ENCODE assay signal across 3 cellular contexts in the genomic region with DNA sequence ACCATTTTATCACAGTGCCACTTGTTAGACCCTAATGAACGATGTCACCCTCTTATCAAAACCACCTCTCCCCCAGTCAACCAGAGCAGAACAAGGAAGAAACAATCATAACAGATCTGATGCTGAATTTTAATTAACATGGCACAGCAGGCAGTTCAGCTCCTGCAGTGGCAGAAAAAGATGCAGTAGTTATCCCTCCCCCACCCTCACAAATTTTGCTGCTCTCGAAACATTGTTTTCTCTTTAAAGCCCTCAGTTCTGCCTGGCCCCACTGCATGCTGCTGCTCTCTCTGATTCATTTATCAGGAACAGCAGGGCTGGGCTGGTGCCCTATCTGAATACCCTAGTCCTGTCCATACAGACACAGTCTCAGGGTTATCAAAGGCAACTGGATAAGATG.
TF ChIP-seq lines count a peak whose summit lies in the region.

No MANE protein-coding gene starts in this region.

TF ChIP-seq in GM23338, 12 proteins besides CTCF, POLR2A, EP300 and RAD21 (continues in another document):
- TF ChIP-seq ZNF114 (CRISPR knock-in tag; IDR thresholded peaks at IDR 0.05) (no peak), NANOG (IDR thresholded peaks at IDR 0.05; ENCODE audit: borderline replicate concordance) (no peak), CREB1 (CRISPR knock-in tag; IDR thresholded peaks at IDR 0.05; ENCODE audit: low read depth) (no peak), EZH2phosphoT487 (IDR thresholded peaks at IDR 0.05; ENCODE audit: unreplicated experiment) (no peak), STAT1 (IDR thresholded peaks at IDR 0.05; ENCODE audit: unreplicated experiment) (no peak), POLR2AphosphoS5 (IDR thresholded peaks at IDR 0.05; ENCODE audit: low read depth) (no peak), ZNF331 (CRISPR knock-in tag; IDR thresholded peaks at IDR 0.05; ENCODE audit: low read depth) (no peak), JUNB (IDR thresholded peaks at IDR 0.05; ENCODE audit: unreplicated experiment) (no peak), EZH2 (IDR thresholded peaks at IDR 0.05; ENCODE audit: low read depth, unreplicated experiment) (no peak)
- TF ChIP-seq, protein P1, sequence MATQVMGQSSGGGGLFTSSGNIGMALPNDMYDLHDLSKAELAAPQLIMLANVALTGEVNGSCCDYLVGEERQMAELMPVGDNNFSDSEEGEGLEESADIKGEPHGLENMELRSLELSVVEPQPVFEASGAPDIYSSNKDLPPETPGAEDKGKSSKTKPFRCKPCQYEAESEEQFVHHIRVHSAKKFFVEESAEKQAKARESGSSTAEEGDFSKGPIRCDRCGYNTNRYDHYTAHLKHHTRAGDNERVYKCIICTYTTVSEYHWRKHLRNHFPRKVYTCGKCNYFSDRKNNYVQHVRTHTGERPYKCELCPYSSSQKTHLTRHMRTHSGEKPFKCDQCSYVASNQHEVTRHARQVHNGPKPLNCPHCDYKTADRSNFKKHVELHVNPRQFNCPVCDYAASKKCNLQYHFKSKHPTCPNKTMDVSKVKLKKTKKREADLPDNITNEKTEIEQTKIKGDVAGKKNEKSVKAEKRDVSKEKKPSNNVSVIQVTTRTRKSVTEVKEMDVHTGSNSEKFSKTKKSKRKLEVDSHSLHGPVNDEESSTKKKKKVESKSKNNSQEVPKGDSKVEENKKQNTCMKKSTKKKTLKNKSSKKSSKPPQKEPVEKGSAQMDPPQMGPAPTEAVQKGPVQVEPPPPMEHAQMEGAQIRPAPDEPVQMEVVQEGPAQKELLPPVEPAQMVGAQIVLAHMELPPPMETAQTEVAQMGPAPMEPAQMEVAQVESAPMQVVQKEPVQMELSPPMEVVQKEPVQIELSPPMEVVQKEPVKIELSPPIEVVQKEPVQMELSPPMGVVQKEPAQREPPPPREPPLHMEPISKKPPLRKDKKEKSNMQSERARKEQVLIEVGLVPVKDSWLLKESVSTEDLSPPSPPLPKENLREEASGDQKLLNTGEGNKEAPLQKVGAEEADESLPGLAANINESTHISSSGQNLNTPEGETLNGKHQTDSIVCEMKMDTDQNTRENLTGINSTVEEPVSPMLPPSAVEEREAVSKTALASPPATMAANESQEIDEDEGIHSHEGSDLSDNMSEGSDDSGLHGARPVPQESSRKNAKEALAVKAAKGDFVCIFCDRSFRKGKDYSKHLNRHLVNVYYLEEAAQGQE (IDR thresholded peaks at IDR 0.05; ENCODE audit: unreplicated experiment) = no peak
- TF ChIP-seq, protein P2, sequence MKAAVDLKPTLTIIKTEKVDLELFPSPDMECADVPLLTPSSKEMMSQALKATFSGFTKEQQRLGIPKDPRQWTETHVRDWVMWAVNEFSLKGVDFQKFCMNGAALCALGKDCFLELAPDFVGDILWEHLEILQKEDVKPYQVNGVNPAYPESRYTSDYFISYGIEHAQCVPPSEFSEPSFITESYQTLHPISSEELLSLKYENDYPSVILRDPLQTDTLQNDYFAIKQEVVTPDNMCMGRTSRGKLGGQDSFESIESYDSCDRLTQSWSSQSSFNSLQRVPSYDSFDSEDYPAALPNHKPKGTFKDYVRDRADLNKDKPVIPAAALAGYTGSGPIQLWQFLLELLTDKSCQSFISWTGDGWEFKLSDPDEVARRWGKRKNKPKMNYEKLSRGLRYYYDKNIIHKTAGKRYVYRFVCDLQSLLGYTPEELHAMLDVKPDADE (IDR thresholded peaks at IDR 0.05) = no peak

TF ChIP-seq in WTC11, 78 proteins besides CTCF, POLR2A, EP300 and RAD21 (continues in another document):
- TF ChIP-seq ZNF219 (CRISPR knock-in tag; IDR thresholded peaks at IDR 0.05; ENCODE audit: borderline replicate concordance) (no peak), ZNF317 (CRISPR knock-in tag; IDR thresholded peaks at IDR 0.05; ENCODE audit: borderline replicate concordance, low read depth) (no peak), ZNF671 (CRISPR knock-in tag; IDR thresholded peaks at IDR 0.05) (no peak), GTF2I (CRISPR knock-in tag; conservative IDR thresholded peaks at IDR 0.05) (no peak), NFATC4 (CRISPR knock-in tag; IDR thresholded peaks at IDR 0.05) (no peak), ZNF423 (CRISPR knock-in tag; IDR thresholded peaks at IDR 0.05) (no peak), CREB1 (CRISPR knock-in tag; IDR thresholded peaks at IDR 0.05) (no peak), NR2C2 (CRISPR knock-in tag; IDR thresholded peaks at IDR 0.05) (no peak)
- TF ChIP-seq, protein P3, sequence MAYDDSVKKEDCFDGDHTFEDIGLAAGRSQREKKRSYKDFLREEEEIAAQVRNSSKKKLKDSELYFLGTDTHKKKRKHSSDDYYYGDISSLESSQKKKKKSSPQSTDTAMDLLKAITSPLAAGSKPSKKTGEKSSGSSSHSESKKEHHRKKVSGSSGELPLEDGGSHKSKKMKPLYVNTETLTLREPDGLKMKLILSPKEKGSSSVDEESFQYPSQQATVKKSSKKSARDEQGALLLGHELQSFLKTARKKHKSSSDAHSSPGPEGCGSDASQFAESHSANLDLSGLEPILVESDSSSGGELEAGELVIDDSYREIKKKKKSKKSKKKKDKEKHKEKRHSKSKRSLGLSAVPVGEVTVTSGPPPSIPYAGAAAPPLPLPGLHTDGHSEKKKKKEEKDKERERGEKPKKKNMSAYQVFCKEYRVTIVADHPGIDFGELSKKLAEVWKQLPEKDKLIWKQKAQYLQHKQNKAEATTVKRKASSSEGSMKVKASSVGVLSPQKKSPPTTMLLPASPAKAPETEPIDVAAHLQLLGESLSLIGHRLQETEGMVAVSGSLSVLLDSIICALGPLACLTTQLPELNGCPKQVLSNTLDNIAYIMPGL (CRISPR knock-in tag; IDR thresholded peaks at IDR 0.05) = no peak
- TF ChIP-seq, protein P4, sequence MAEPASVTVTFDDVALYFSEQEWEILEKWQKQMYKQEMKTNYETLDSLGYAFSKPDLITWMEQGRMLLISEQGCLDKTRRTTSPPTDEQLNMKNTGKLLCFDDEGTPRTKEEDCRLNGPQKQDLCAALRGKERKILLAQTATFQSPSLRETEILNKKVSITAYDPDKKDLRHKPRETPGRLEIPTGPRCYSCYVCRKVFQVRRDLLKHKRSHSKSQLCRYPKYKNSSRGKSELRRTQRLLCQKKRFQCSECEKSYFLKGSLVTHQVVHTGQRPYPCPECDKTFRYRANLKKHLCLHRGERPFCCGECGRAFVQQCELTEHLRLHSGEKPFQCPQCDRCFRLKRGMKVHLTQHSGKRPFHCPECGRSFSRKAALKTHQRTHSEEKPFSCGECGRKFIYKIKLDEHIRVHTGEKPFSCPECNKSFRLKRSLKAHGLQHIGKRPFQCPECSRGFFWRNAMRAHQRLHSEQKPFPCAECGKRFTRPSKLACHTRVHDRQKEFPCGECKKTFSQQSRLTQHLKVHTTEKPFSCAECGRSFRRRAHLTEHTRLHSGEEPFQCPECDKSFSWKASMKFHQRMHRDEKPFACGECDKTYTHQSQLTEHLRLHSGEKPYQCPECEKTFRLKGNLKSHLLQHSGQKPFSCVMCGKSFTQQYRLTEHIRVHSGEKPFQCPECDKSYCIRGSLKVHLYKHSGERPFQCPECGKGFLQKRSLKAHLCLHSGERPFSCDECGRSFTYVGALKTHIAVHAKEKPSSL (CRISPR knock-in tag; conservative IDR thresholded peaks at IDR 0.05) = no peak
- TF ChIP-seq, protein P5, sequence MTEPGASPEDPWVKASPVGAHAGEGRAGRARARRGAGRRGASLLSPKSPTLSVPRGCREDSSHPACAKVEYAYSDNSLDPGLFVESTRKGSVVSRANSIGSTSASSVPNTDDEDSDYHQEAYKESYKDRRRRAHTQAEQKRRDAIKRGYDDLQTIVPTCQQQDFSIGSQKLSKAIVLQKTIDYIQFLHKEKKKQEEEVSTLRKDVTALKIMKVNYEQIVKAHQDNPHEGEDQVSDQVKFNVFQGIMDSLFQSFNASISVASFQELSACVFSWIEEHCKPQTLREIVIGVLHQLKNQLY (CRISPR knock-in tag; IDR thresholded peaks at IDR 0.05) = no peak
- TF ChIP-seq, protein P6, sequence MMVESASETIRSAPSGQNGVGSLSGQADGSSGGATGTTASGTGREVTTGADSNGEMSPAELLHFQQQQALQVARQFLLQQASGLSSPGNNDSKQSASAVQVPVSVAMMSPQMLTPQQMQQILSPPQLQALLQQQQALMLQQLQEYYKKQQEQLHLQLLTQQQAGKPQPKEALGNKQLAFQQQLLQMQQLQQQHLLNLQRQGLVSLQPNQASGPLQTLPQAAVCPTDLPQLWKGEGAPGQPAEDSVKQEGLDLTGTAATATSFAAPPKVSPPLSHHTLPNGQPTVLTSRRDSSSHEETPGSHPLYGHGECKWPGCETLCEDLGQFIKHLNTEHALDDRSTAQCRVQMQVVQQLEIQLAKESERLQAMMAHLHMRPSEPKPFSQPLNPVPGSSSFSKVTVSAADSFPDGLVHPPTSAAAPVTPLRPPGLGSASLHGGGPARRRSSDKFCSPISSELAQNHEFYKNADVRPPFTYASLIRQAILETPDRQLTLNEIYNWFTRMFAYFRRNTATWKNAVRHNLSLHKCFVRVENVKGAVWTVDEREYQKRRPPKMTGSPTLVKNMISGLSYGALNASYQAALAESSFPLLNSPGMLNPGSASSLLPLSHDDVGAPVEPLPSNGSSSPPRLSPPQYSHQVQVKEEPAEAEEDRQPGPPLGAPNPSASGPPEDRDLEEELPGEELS (CRISPR knock-in tag; IDR thresholded peaks at IDR 0.05) = no peak

TF ChIP-seq in neural cell, 6 proteins besides CTCF, POLR2A, EP300 and RAD21:
- TF ChIP-seq EZH2 (IDR thresholded peaks at IDR 0.05; ENCODE audit: borderline replicate concordance, insufficient read depth, low read length, poor library complexity, severe bottlenecking) (no peak), SMC3 (conservative IDR thresholded peaks at IDR 0.05; ENCODE audit: poor library complexity) (no peak)
- TF ChIP-seq, protein P1 (IDR thresholded peaks at IDR 0.05; ENCODE audit: borderline replicate concordance) = no peak
